ENCODE assay signal across 8 cellular contexts in genomic region chr11:14499560-14500180, GRCh38. TPM values are rescaled to one million over a fixed set of nuclear protein-coding genes. Genes with fewer than 3 reads are reported as not detected.
DNase-seq lines count a peak whose midpoint lies in the region; ATAC-seq and TF ChIP-seq lines count a peak whose summit lies in the region.

Gene COPB1 (minus strand): TSS chr11:14499811. CDS start chr11:14498928, 883 bp downstream.

- peaks cover 55% of the 10 kb centered on the region for H3K36me3 Mint-ChIP-seq in activated B cell treated with CpG ODN at 0.5 μM for 24 hours (ENCODE audit: low read depth)

- peaks cover 41% of the 10 kb centered on the region for H3K4me1 Mint-ChIP-seq in activated B cell treated with CpG ODN at 0.5 μM for 24 hours

- peak; percentile 95 for TF ChIP-seq POLR2A in GM18951 (IDR thresholded peaks at IDR 0.05; ENCODE audit: extremely low read depth, insufficient read depth, insufficient read length)

- CTCF ChIA-PET in activated B cell treated with CpG ODN at 0.5 μM for 24 hours (lab: Charles Lee) = interaction anchor here (1.1 to 2.2 kb wide), 4 partner anchors 44 to 407 kb away, joined by 4 to 12 read pairs (median 5); no protein-coding TSS in a partner anchor

- H3K27me3 Mint-ChIP-seq in activated B cell treated with CpG ODN at 0.5 μM for 24 hours = no peaks in the 10 kb centered on the region

- H3K27ac Mint-ChIP-seq in activated B cell treated with CpG ODN at 0.5 μM for 24 hours = peak within 1 kb of the TSS; percentile 96

- no peaks in the 10 kb centered on the region for H3K9me3 Mint-ChIP-seq in activated B cell treated with CpG ODN at 0.5 μM for 24 hours

- H3K4me3 Mint-ChIP-seq in activated B cell treated with CpG ODN at 0.5 μM for 24 hours = peak within 1 kb of the TSS; percentile 100

- peak within 1 kb of the TSS; percentile 91 for H3K27ac ChIP-seq in caudate nucleus (ENCODE audit: low read depth, low read length)

- ATAC-seq in HG03196 (IDR thresholded peaks at IDR 0.05; ENCODE audit: unreplicated experiment) = peak; percentile 87
- peak; percentile 95 for ATAC-seq in activated B cell treated with CpG ODN at 0.5 μM for 24 hours (ENCODE audit: low read depth)

- intact Hi-C loops in activated B cell treated with CpG ODN at 0.5 μM for 24 hours (cut with micrococcal nuclease) = loop anchor here (1.0 to 5.0 kb wide), 8 partner anchors 21 to 831 kb away; partner anchors contain the start of genes FAR1, PSMA1 and RRAS2

- POLR2A ChIA-PET in activated B cell treated with CpG ODN at 0.5 μM for 24 hours (lab: Charles Lee) = interaction anchor here (0.6 to 2.2 kb wide), 12 partner anchors 15 to 407 kb away, joined by 3 to 22 read pairs (median 6); partner anchors contain the start of genes CYP2R1 and PSMA1

- no peak for TF ChIP-seq CTCF in activated B cell treated with CpG ODN at 0.5 μM for 24 hours (IDR thresholded peaks at IDR 0.05)

- in situ Hi-C loops in GM18951 (cut with MboI; ENCODE audit: low sequenced_read_pairs, unreplicated experiment) = no loop called here

- peak; percentile 93 for DNase-seq in AG08395 (ENCODE audit: low spot score)
- peak; percentile 89 for DNase-seq in NCI-H345 (lab: John Stamatoyannopoulos, UW)
- DNase-seq in activated B cell treated with CpG ODN at 0.5 μM for 24 hours = peak; percentile 81
- DNase-seq in caudate nucleus (lab: John Stamatoyannopoulos, UW) = peak in 60 of 61 donors; percentile 51 to 95 (median 87)
- peak; percentile 96 for DNase-seq in islet precursor cell
- DNase-seq in stimulated activated CD4-positive, alpha-beta T cell treated with anti-CD3 and anti-CD28 coated beads, Interleukin-12 subunit alpha, Interleukin-12 subunit beta, amount 100 ng/mL, for 48 hours (ENCODE audit: low read depth in 2 of 3, low spot score in 1 of 3) = peak; percentile 85 to 88 (median 88)

RNA-seq across cellular contexts. Expression of gene COPB1, which starts in this region (rescaled TPM):
- total RNA-seq in activated B cell treated with CpG ODN at 0.5 μM for 24 hours = 80.7 and 90.1 TPM in 2 replicates

Comparison
In these comparisons a context has a peak if more than half of its experiments do, and no peak if none do; other contexts are left out.
1. Peak in every context shown above with its lines: DNase-seq, ATAC-seq and H3K27ac ChIP-seq.